Comparison of ENCODE assay signal across 24 cellular contexts in the genomic region with DNA sequence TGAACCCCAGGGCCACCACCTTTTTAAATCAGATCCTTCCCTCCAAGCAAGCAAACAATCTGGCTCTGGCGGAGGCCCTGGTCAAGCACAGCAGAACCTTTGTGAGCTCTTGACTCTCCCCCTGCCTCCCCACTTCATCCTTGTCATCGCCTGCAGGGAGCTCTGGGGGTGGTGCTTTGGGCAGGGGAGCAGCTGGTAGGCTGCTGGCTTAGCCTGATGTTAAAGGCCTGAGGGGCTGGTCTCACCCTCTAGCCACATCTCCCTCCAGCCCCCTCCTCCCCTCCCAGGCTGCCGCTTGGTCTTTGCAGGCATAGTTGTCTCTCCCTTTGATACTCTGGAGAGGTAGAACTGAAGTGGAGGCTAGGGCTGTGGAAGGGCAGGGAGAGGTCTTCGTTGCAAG. TPM values are rescaled to one million over a fixed set of nuclear protein-coding genes. Genes with fewer than 3 reads are reported as not detected.
A peak's percentile ranks its signal among the peaks of the same experiment; 100 is the strongest.
DNase-seq lines count a peak whose midpoint lies in the region; ATAC-seq and TF ChIP-seq lines count a peak whose summit lies in the region.
"Had no signal": no experiment of that assay in that cellular context is flagged by ENCODE, and none has a peak within 500 bp of the region (broad histone marks: within the 10 kb centered on the region; RNA-seq: fewer than 3 reads in every experiment).

No MANE protein-coding gene starts in this region.

- peaks cover 2% of the 10 kb centered on the region for H3K9me3 Mint-ChIP-seq in chondrocyte (ENCODE audit: low read depth)
- H3K9me3 Mint-ChIP-seq in activated CD4-positive, alpha-beta T cell treated with anti-CD3 and anti-CD28 coated beads, Interleukin-2, amount 10 ng/mL, durations not matched to agents 24 days and 14 days, result peaks cover 7% of the 10 kb centered on the region

- H3K4me3 ChIP-seq in HUES64 (ENCODE audit: low read length) (no peak overlapping the region), lower lobe of right lung (no peak overlapping the region)
- H3K4me3 ChIP-seq: mucosa of descending colon, tibial nerve had no signal

- 0 out of 2 replicates have a peak overlapping the region, but pooled peaks have one; percentile 10 for H3K27ac ChIP-seq in HUES64 (ENCODE audit: low read depth, low read length)
- H3K27ac ChIP-seq in lower lobe of right lung, result no peak overlapping the region
- H3K27ac ChIP-seq: epithelial cell of prostate, tibial nerve, WERI-Rb-1 had no signal

- H3K36me3 Mint-ChIP-seq in chondrocyte (ENCODE audit: low read depth), result no peaks in the 10 kb centered on the region
- peaks cover 2% of the 10 kb centered on the region for H3K36me3 Mint-ChIP-seq in activated CD4-positive, alpha-beta T cell treated with anti-CD3 and anti-CD28 coated beads, Interleukin-2, amount 10 ng/mL, durations not matched to agents 24 days and 14 days (ENCODE audit: low read depth)
- H3K36me3 Mint-ChIP-seq: activated naive CD8-positive, alpha-beta T cell; CD4-positive, alpha-beta memory T cell; immature natural killer cell had no signal

- H3K27ac Mint-ChIP-seq in chondrocyte (ENCODE audit: unreplicated experiment), result no peak overlapping the region
- H3K27ac Mint-ChIP-seq in activated CD4-positive, alpha-beta T cell treated with anti-CD3 and anti-CD28 coated beads, Interleukin-2, amount 10 ng/mL, durations not matched to agents 24 days and 14 days, result no peak overlapping the region
- H3K27ac Mint-ChIP-seq: activated naive CD8-positive, alpha-beta T cell; activated T-helper 17 cell treated with anti-CD3 and anti-CD28 coated beads, Interleukin-2, amount 50 U/mL, for 72 hours; CD4-positive, alpha-beta memory T cell; immature natural killer cell; progenitor cell of endocrine pancreas had no signal

- no peak for TF ChIP-seq CTCF in chondrocyte (IDR thresholded peaks at IDR 0.05)
- no peak for TF ChIP-seq CTCF in lower lobe of right lung (IDR thresholded peaks at IDR 0.05)

- no peak overlapping the region for H3K4me3 Mint-ChIP-seq in chondrocyte (ENCODE audit: unreplicated experiment)
- H3K4me3 Mint-ChIP-seq in activated CD4-positive, alpha-beta T cell treated with anti-CD3 and anti-CD28 coated beads, Interleukin-2, amount 10 ng/mL, durations not matched to agents 24 days and 14 days, result no peak overlapping the region
- H3K4me3 Mint-ChIP-seq: activated naive CD8-positive, alpha-beta T cell; activated T-helper 17 cell treated with anti-CD3 and anti-CD28 coated beads, Interleukin-2, amount 50 U/mL, for 72 hours; CD4-positive, alpha-beta memory T cell; central memory CD8-positive, alpha-beta T cell; immature natural killer cell had no signal

- H3K4me1 Mint-ChIP-seq in chondrocyte (ENCODE audit: low read depth), result peaks cover 7% of the 10 kb centered on the region
- peaks cover 3% of the 10 kb centered on the region for H3K4me1 Mint-ChIP-seq in activated CD4-positive, alpha-beta T cell treated with anti-CD3 and anti-CD28 coated beads, Interleukin-2, amount 10 ng/mL, durations not matched to agents 24 days and 14 days
- H3K4me1 Mint-ChIP-seq: activated T-helper 17 cell treated with anti-CD3 and anti-CD28 coated beads, Interleukin-2, amount 50 U/mL, for 72 hours; CD4-positive, alpha-beta memory T cell; central memory CD8-positive, alpha-beta T cell; immature natural killer cell had no signal

- peaks cover 10% of the 10 kb centered on the region; the same call in 1 of the 2 replicates for H3K9me3 ChIP-seq in HUES64 (ENCODE audit: insufficient read depth, low read depth, low read length)
- peaks cover 4% of the 10 kb centered on the region for H3K9me3 ChIP-seq in lower lobe of right lung

- H3K9ac ChIP-seq in HUES64 (ENCODE audit: low read depth, low read length), result no peak overlapping the region

- DNase-seq in chondrocyte (ENCODE audit: low spot score) (peak; percentile 51), lower lobe of right lung (peak; percentile 38), sciatic nerve (ENCODE audit: low spot score) (no peak), putamen (ENCODE audit: low spot score) (no peak), GOT3 (lab: John Stamatoyannopoulos, UW) (no peak)
- no peak for DNase-seq in activated CD4-positive, alpha-beta T cell treated with anti-CD3 and anti-CD28 coated beads, Interleukin-2, amount 10 ng/mL, durations not matched to agents 24 days and 14 days
- DNase-seq: activated CD4-positive, alpha-beta T cell treated with anti-CD3 and anti-CD28 coated beads, Interleukin-2, amount 50 U/mL, for 4 hours; activated CD8-positive, alpha-beta memory T cell treated with anti-CD3 and anti-CD28 coated beads, Interleukin-2, amount 50 U/mL, for 48 hours; CD4-positive, alpha-beta memory T cell; immature natural killer cell; left ventricle myocardium superior; mucosa of descending colon; NCI-H1092; NCI-H2029 treated with DMSO at 0.1 percent for 48 hours; NCI-H2227 treated with DMSO at 0.1 percent for 48 hours; T-helper 9 cell; WERI-Rb-1 had no signal

- intact Hi-C loops in lower lobe of right lung (cut with DNase I) (no loop called here), sciatic nerve (cut with DNase I) (no loop called here)
- intact Hi-C loops in activated CD4-positive, alpha-beta T cell treated with anti-CD3 and anti-CD28 coated beads, Interleukin-2, amount 10 ng/mL, durations not matched to agents 24 days and 14 days (cut with micrococcal nuclease), result no loop called here

- peaks cover 13% of the 10 kb centered on the region; the same call in 1 of the 2 replicates for H3K4me1 ChIP-seq in HUES64 (ENCODE audit: insufficient read depth, low read length)
- peaks cover 23% of the 10 kb centered on the region for H3K4me1 ChIP-seq in lower lobe of right lung

- ATAC-seq in lower lobe of right lung (no peak), sciatic nerve (peak; percentile 10)
- ATAC-seq: activated T-helper 17 cell treated with anti-CD3 and anti-CD28 coated beads, Interleukin-2, amount 50 U/mL, for 72 hours; left ventricle myocardium superior had no signal

- H3K36me3 ChIP-seq in HUES64 (ENCODE audit: insufficient read depth, low read length) (no peaks in the 10 kb centered on the region), lower lobe of right lung (no peaks in the 10 kb centered on the region)
- H3K36me3 ChIP-seq: tibial nerve, WERI-Rb-1 had no signal

- H3K27me3 Mint-ChIP-seq in chondrocyte (ENCODE audit: low read depth), result no peaks in the 10 kb centered on the region
- H3K27me3 Mint-ChIP-seq in activated CD4-positive, alpha-beta T cell treated with anti-CD3 and anti-CD28 coated beads, Interleukin-2, amount 10 ng/mL, durations not matched to agents 24 days and 14 days, result peaks cover 7% of the 10 kb centered on the region
- H3K27me3 Mint-ChIP-seq: activated T-helper 17 cell treated with anti-CD3 and anti-CD28 coated beads, Interleukin-2, amount 50 U/mL, for 72 hours; central memory CD8-positive, alpha-beta T cell had no signal

- 50% methylated on average over 3 of the region's 4 CpGs for WGBS in HUES64

- H3K27me3 ChIP-seq in HUES64 (ENCODE audit: insufficient read depth, low read length), result no peaks in the 10 kb centered on the region
- H3K27me3 ChIP-seq in lower lobe of right lung (ENCODE audit: low read depth), result no peaks in the 10 kb centered on the region
- H3K27me3 ChIP-seq: tibial nerve had no signal

RNA-seq across cellular contexts. Expression of a gene that starts 50.9 kb away (rescaled TPM):
- polyA plus RNA-seq in HUES64 (2013, experiment 1 of 2), result 39.4 TPM
- 41.5 TPM for polyA plus RNA-seq in HUES64 (2013, experiment 2 of 2)
- total RNA-seq in chondrocyte (30.1 to 32.8 TPM (median 31.7 TPM) in 3 replicates), lower lobe of right lung (34.3 TPM), sciatic nerve (45.6 TPM)
- total RNA-seq in activated CD4-positive, alpha-beta T cell treated with anti-CD3 and anti-CD28 coated beads, Interleukin-2, amount 10 ng/mL, durations not matched to agents 24 days and 14 days, result 77.8 and 80.9 TPM in 2 replicates

RNA-seq across cellular contexts. Expression of a gene that starts 51.1 kb away (rescaled TPM):
- polyA plus RNA-seq in HUES64 (2013, experiment 1 of 2), result 3.5 TPM
- 4.2 TPM for polyA plus RNA-seq in HUES64 (2013, experiment 2 of 2)
- 1.9 to 3.9 TPM (median 3.0 TPM) in 3 replicates for total RNA-seq in chondrocyte
- total RNA-seq in lower lobe of right lung, result 3.3 TPM
- total RNA-seq in sciatic nerve, result 6.2 TPM
- 3.7 and 4.3 TPM in 2 replicates for total RNA-seq in activated CD4-positive, alpha-beta T cell treated with anti-CD3 and anti-CD28 coated beads, Interleukin-2, amount 10 ng/mL, durations not matched to agents 24 days and 14 days

Comparison
In these comparisons a context has a peak if more than half of its experiments do, and no peak if none do; other contexts are left out.
1. DNase-seq: peak in chondrocyte (single experiment) and lower lobe of right lung (single experiment); none in sciatic nerve (single experiment), putamen (single experiment), activated CD4-positive, alpha-beta T cell treated with anti-CD3 and anti-CD28 coated beads, Interleukin-2, amount 10 ng/mL, durations not matched to agents 24 days and 14 days (single experiment) and GOT3 (single experiment).